In genomic region chr12:8668441-8668840, GRCh38 we compare ENCODE assay signal across 14 cellular contexts. TPM values are rescaled to one million over a fixed set of nuclear protein-coding genes. Genes with fewer than 3 reads are reported as not detected.
"Had no signal": no experiment of that assay in that cellular context is flagged by ENCODE, and none has a peak within 500 bp of the region (broad histone marks: within the 10 kb centered on the region; RNA-seq: fewer than 3 reads in every experiment).

No MANE protein-coding gene starts in this region.

- H3K36me3 ChIP-seq: stomach, thoracic aorta, vagina had no signal

- H3K27me3 ChIP-seq: stomach, vagina had no signal

- ATAC-seq: activated CD8-positive, alpha-beta memory T cell treated with anti-CD3 and anti-CD28 coated beads, Interleukin-2, amount 10 ng/mL, durations not matched to agents 7 days and 5 days had no signal

- H3K9me3 ChIP-seq: stomach, thoracic aorta, vagina had no signal

- DNase-seq: activated CD4-positive, alpha-beta T cell treated with anti-CD3 and anti-CD28 coated beads for 1 hour; activated CD4-positive, alpha-beta T cell treated with anti-CD3 and anti-CD28 coated beads, Interleukin-2, amount 50 U/mL, for 48 hours; activated CD8-positive, alpha-beta memory T cell treated with anti-CD3 and anti-CD28 coated beads, Interleukin-2, amount 10 ng/mL, durations not matched to agents 7 days and 5 days; activated effector memory CD4-positive, alpha-beta T cell treated with Interleukin-2 at 50 U/mL for 16 hours; activated T-cell treated with anti-CD3 and anti-CD28 coated beads, Interleukin-2, amount 50 U/mL, for 24 hours; dermis blood vessel endothelial cell; erythroblast; nephron progenitor cell; stomach had no signal

- H3K4me1 ChIP-seq: stomach had no signal

- H3K4me3 ChIP-seq: lung, skin epidermis, stomach, thoracic aorta, vagina had no signal

- H3K27ac ChIP-seq: skin epidermis, stomach, thoracic aorta, vagina had no signal

RNA-seq across cellular contexts. Expression of gene MFAP5, which starts 5.8 kb away (rescaled TPM):
- total RNA-seq: activated CD8-positive, alpha-beta memory T cell treated with anti-CD3 and anti-CD28 coated beads, Interleukin-2, amount 10 ng/mL, durations not matched to agents 7 days and 5 days; osteocyte had no signal

RNA-seq across cellular contexts. Expression of gene AICDA, which starts 55.8 kb away (rescaled TPM):
- total RNA-seq: activated CD8-positive, alpha-beta memory T cell treated with anti-CD3 and anti-CD28 coated beads, Interleukin-2, amount 10 ng/mL, durations not matched to agents 7 days and 5 days; dermis blood vessel endothelial cell; osteocyte; thoracic aorta; vagina had no signal
